14 cellular contexts compared by ENCODE assay signal in genomic region chr6:1595271-1596087, GRCh38. TPM values are rescaled to one million over a fixed set of nuclear protein-coding genes. Genes with fewer than 3 reads are reported as not detected.
DNase-seq lines count a peak whose midpoint lies in the region; ATAC-seq and TF ChIP-seq lines count a peak whose summit lies in the region.
"Had no signal": no experiment of that assay in that cellular context is flagged by ENCODE, and none has a peak within 500 bp of the region (broad histone marks: within the 10 kb centered on the region; RNA-seq: fewer than 3 reads in every experiment).

No MANE protein-coding gene starts in this region.

- no peaks in the 10 kb centered on the region for H3K36me3 ChIP-seq in IMR-90 (ENCODE audit: control insufficient read depth, insufficient read depth, low read length)
- H3K36me3 ChIP-seq in osteoblast (ENCODE audit: insufficient read depth, low read length), result no peaks in the 10 kb centered on the region
- H3K36me3 ChIP-seq: colonic mucosa, lower lobe of right lung had no signal

- no peak overlapping the region for H3K18ac ChIP-seq in IMR-90 (ENCODE audit: low read depth, low read length)

- peak overlapping the region; percentile 94; the same call in 1 of the 3 replicates for H2BK15ac ChIP-seq in IMR-90 (ENCODE audit: low read depth, low read length)

- TF ChIP-seq CTCF in AG04450 (IDR thresholded peaks at IDR 0.05; ENCODE audit: low read depth, low read length) (no peak), IMR-90 (conservative IDR thresholded peaks at IDR 0.05; ENCODE audit: low read depth, low read length) (no peak), coronary artery (IDR thresholded peaks at IDR 0.05) (no peak), osteoblast (IDR thresholded peaks at IDR 0.05; ENCODE audit: extremely low read depth, low read depth, low read length) (no peak)

- intact Hi-C loops in IMR-90 (cut with micrococcal nuclease), result loop anchor here (1.0 to 5.0 kb wide), 6 partner anchors 601 to 1392 kb away; partner anchors contain the start of gene MYLK4

- H3K9me3 ChIP-seq in AG04450 (ENCODE audit: control insufficient read depth, insufficient read depth, low read length) (peaks cover 3% of the 10 kb centered on the region; the same call in 1 of the 2 replicates), IMR-90 (ENCODE audit: control insufficient read depth, insufficient read depth, low read length) (peaks cover 3% of the 10 kb centered on the region), osteoblast (ENCODE audit: low read depth, low read length) (peaks cover 2% of the 10 kb centered on the region)
- H3K9me3 ChIP-seq: colonic mucosa, lower lobe of right lung had no signal

- no peak for TF ChIP-seq RAD21 in IMR-90 (IDR thresholded peaks at IDR 0.05; ENCODE audit: low read length)

- H3K4me3 ChIP-seq in AG04450 (ENCODE audit: low read depth, low read length) (peak overlapping the region; percentile 58; the same call in 1 of the 2 replicates), IMR-90 (ENCODE audit: insufficient read depth, low read depth, low read length) (no peak overlapping the region), coronary artery (peak overlapping the region; percentile 73), osteoblast (ENCODE audit: insufficient read depth, low read length) (peak overlapping the region; percentile 64)
- H3K4me3 ChIP-seq: colonic mucosa, lower lobe of right lung had no signal

- H3K9ac ChIP-seq in IMR-90 (ENCODE audit: low read depth, low read length), result no peak overlapping the region

- no TSS peak for BruUV-seq in IMR-90 (replicated peaks; lab: Mats Ljungman, UMichigan)

- no peak overlapping the region for H2BK5ac ChIP-seq in IMR-90 (ENCODE audit: low read depth, low read length, poor library complexity, severe bottlenecking)

- no peak overlapping the region for H3K56ac ChIP-seq in IMR-90 (ENCODE audit: extremely low read depth, insufficient read depth, low read length)

- H3K79me2 ChIP-seq in osteoblast (ENCODE audit: insufficient read depth, low read length), result no peaks in the 10 kb centered on the region

- peaks cover 50% of the 10 kb centered on the region for H3K27me3 Mint-ChIP-seq in activated CD8-positive, alpha-beta T cell treated with anti-CD3 and anti-CD28 coated beads, Interleukin-2, amount 10 ng/mL, durations not matched to agents 7 days and 5 days (ENCODE audit: low read depth)
- H3K27me3 Mint-ChIP-seq in activated T-cell treated with anti-CD3 and anti-CD28 coated beads, Interleukin-2, amount 50 U/mL, for 24 hours, result peaks cover 71% of the 10 kb centered on the region

- H3K4me1 ChIP-seq in IMR-90 (ENCODE audit: control insufficient read depth, insufficient read depth, low read length), result peaks cover 11% of the 10 kb centered on the region
- H3K4me1 ChIP-seq in osteoblast (ENCODE audit: insufficient read depth, low read length), result peaks cover 6% of the 10 kb centered on the region
- H3K4me1 ChIP-seq: colonic mucosa, lower lobe of right lung had no signal

- ATAC-seq in IMR-90 (ENCODE audit: low read depth) (no peak), HG03196 (IDR thresholded peaks at IDR 0.05; ENCODE audit: unreplicated experiment) (no peak), HG02571 (IDR thresholded peaks at IDR 0.05; ENCODE audit: unreplicated experiment) (no peak)
- no peak for ATAC-seq in activated CD8-positive, alpha-beta T cell treated with anti-CD3 and anti-CD28 coated beads, Interleukin-2, amount 10 ng/mL, durations not matched to agents 7 days and 5 days

- 40% methylated on average over 1 of the region's 28 CpGs; no CpG with 5 or more reads in 1 of the 2 experiments for WGBS in IMR-90 (ENCODE audit: extremely low coverage in 2 of 2, insufficient read length in 1 of 2), 2 experiments

- H3K4me2 ChIP-seq in IMR-90 (ENCODE audit: low read depth, low read length) (peak overlapping the region; percentile 99), osteoblast (ENCODE audit: insufficient read depth, low read length) (peak overlapping the region; percentile 96)

- H3K27ac Mint-ChIP-seq in activated CD8-positive, alpha-beta T cell treated with anti-CD3 and anti-CD28 coated beads, Interleukin-2, amount 10 ng/mL, durations not matched to agents 7 days and 5 days, result no peak overlapping the region
- no peak overlapping the region for H3K27ac Mint-ChIP-seq in activated T-cell treated with anti-CD3 and anti-CD28 coated beads, Interleukin-2, amount 50 U/mL, for 24 hours
- H3K27ac Mint-ChIP-seq: activated CD4-positive, alpha-beta T cell treated with anti-CD3 and anti-CD28 coated beads, Interleukin-2, amount 10 ng/mL, durations not matched to agents 24 days and 14 days had no signal

- no peak overlapping the region for H3K4ac ChIP-seq in IMR-90 (ENCODE audit: low read depth, low read length)

- H3K27me3 ChIP-seq in AG04450 (ENCODE audit: control insufficient read depth, insufficient read depth, low read length) (peaks cover 33% of the 10 kb centered on the region), IMR-90 (ENCODE audit: control insufficient read depth, insufficient read depth, low read length) (peaks cover 26% of the 10 kb centered on the region), osteoblast (ENCODE audit: insufficient read depth, low read length) (peaks cover 38% of the 10 kb centered on the region)

- POLR2A ChIA-PET in AG04450 (lab: Yijun Ruan, JAX) (no interaction called here), IMR-90 (lab: Charles Lee; ENCODE audit: unreplicated experiment) (no interaction called here)
- POLR2A ChIA-PET in activated CD8-positive, alpha-beta T cell treated with anti-CD3 and anti-CD28 coated beads, Interleukin-2, amount 10 ng/mL, durations not matched to agents 7 days and 5 days (lab: Charles Lee), result no interaction called here

- no peak overlapping the region for H2BK120ac ChIP-seq in IMR-90 (ENCODE audit: low read depth, low read length)

- DNase-seq in AG04450 (ENCODE audit: low read depth, low spot score) (no peak), IMR-90 (no peak), coronary artery (ENCODE audit: low spot score) (no peak), osteoblast (ENCODE audit: insufficient read length, low spot score, missing footprints) (peak; percentile 47)
- no peak for DNase-seq in activated CD8-positive, alpha-beta T cell treated with anti-CD3 and anti-CD28 coated beads, Interleukin-2, amount 10 ng/mL, durations not matched to agents 7 days and 5 days
- DNase-seq in activated T-cell treated with anti-CD3 and anti-CD28 coated beads, Interleukin-2, amount 50 U/mL, for 24 hours, result no peak
- DNase-seq: NCI-H524 treated with DMSO at 0.1 percent for 48 hours had no signal

- no peak overlapping the region for H3K23ac ChIP-seq in IMR-90 (ENCODE audit: low read depth, low read length)

- H2AK9ac ChIP-seq in IMR-90 (replicated peaks; ENCODE audit: low read depth, low read length, poor library complexity), result no peak overlapping the region

- H3K79me1 ChIP-seq in IMR-90 (ENCODE audit: low read depth in 1 of 2, low read length in 2 of 2), result no peaks in the 10 kb centered on the region

- no peak overlapping the region for H4K91ac ChIP-seq in IMR-90 (ENCODE audit: insufficient read depth, low read depth, low read length)

- in situ Hi-C loops in IMR-90 (cut with MboI; ENCODE audit: low sequenced_read_pairs), result loop anchor here (10.0 kb wide), 2 partner anchors 509 to 1159 kb away; partner anchors contain the start of gene MYLK4

- no peaks in the 10 kb centered on the region for H3K9me3 Mint-ChIP-seq in activated CD8-positive, alpha-beta T cell treated with anti-CD3 and anti-CD28 coated beads, Interleukin-2, amount 10 ng/mL, durations not matched to agents 7 days and 5 days (ENCODE audit: insufficient read depth)
- H3K9me3 Mint-ChIP-seq in activated T-cell treated with anti-CD3 and anti-CD28 coated beads, Interleukin-2, amount 50 U/mL, for 24 hours, result no peaks in the 10 kb centered on the region
- H3K9me3 Mint-ChIP-seq: activated CD4-positive, alpha-beta T cell treated with anti-CD3 and anti-CD28 coated beads, Interleukin-2, amount 10 ng/mL, durations not matched to agents 24 days and 14 days; neural crest cell had no signal

- CTCF ChIA-PET in AG04450 (lab: Charles Lee), result interaction anchor here (0.5 to 7.0 kb wide), 30 partner anchors 10 to 1468 kb away, joined by 3 to 72 read pairs (median 5); partner anchors contain the start of gene MYLK4
- CTCF ChIA-PET in IMR-90 (lab: Yijun Ruan, JAX), result interaction anchor here (0.5 to 1.7 kb wide), 7 partner anchors 759 to 1394 kb away, joined by 3 to 7 read pairs (median 4); no protein-coding TSS in a partner anchor
- CTCF ChIA-PET in activated CD8-positive, alpha-beta T cell treated with anti-CD3 and anti-CD28 coated beads, Interleukin-2, amount 10 ng/mL, durations not matched to agents 7 days and 5 days (lab: Charles Lee), result interaction anchor here (0.7 to 3.6 kb wide), 22 partner anchors 12 to 1166 kb away, joined by 3 to 25 read pairs (median 4); partner anchors contain the start of gene MYLK4

- no peaks in the 10 kb centered on the region for H3K9me1 ChIP-seq in IMR-90 (ENCODE audit: insufficient read depth, low read length)

- H3K4me1 Mint-ChIP-seq in activated CD8-positive, alpha-beta T cell treated with anti-CD3 and anti-CD28 coated beads, Interleukin-2, amount 10 ng/mL, durations not matched to agents 7 days and 5 days (ENCODE audit: low read depth), result peaks cover 3% of the 10 kb centered on the region
- peaks cover 5% of the 10 kb centered on the region for H3K4me1 Mint-ChIP-seq in activated T-cell treated with anti-CD3 and anti-CD28 coated beads, Interleukin-2, amount 50 U/mL, for 24 hours (ENCODE audit: low read depth)

- H2BK20ac ChIP-seq in IMR-90 (ENCODE audit: low read depth, low read length), result no peak overlapping the region

- H4K20me1 ChIP-seq in IMR-90 (ENCODE audit: insufficient read depth, low read length), result no peaks in the 10 kb centered on the region
- no peaks in the 10 kb centered on the region for H4K20me1 ChIP-seq in osteoblast (ENCODE audit: insufficient read depth, low read length)

- H3K27ac ChIP-seq in AG04450 (ENCODE audit: low read depth, low read length) (no peak overlapping the region), IMR-90 (ENCODE audit: insufficient read depth, low read length) (no peak overlapping the region), coronary artery (no peak overlapping the region), osteoblast (ENCODE audit: low read depth, low read length) (no peak overlapping the region)
- H3K27ac ChIP-seq: colonic mucosa, lower lobe of right lung had no signal

- dilution Hi-C loops in IMR-90 (cut with HindIII; ENCODE audit: low sequenced_read_pairs, unreplicated experiment), result no loop called here

- no peaks in the 10 kb centered on the region for H3K36me3 Mint-ChIP-seq in activated CD8-positive, alpha-beta T cell treated with anti-CD3 and anti-CD28 coated beads, Interleukin-2, amount 10 ng/mL, durations not matched to agents 7 days and 5 days (ENCODE audit: low read depth)
- H3K36me3 Mint-ChIP-seq in activated T-cell treated with anti-CD3 and anti-CD28 coated beads, Interleukin-2, amount 50 U/mL, for 24 hours (ENCODE audit: low read depth), result no peaks in the 10 kb centered on the region

- TF ChIP-seq POLR2A in IMR-90 (IDR thresholded peaks at IDR 0.05; ENCODE audit: low read depth, low read length), result 0 out of 2 replicates have a peak, but pooled peaks have one; percentile 7

- no peak overlapping the region for H3K4me3 Mint-ChIP-seq in activated CD8-positive, alpha-beta T cell treated with anti-CD3 and anti-CD28 coated beads, Interleukin-2, amount 10 ng/mL, durations not matched to agents 7 days and 5 days
- H3K4me3 Mint-ChIP-seq in activated T-cell treated with anti-CD3 and anti-CD28 coated beads, Interleukin-2, amount 50 U/mL, for 24 hours, result no peak overlapping the region
- H3K4me3 Mint-ChIP-seq: activated CD4-positive, alpha-beta T cell treated with anti-CD3 and anti-CD28 coated beads, Interleukin-2, amount 10 ng/mL, durations not matched to agents 24 days and 14 days; neural crest cell had no signal

- H4K5ac ChIP-seq in IMR-90 (ENCODE audit: low read depth, low read length), result no peak overlapping the region

- no peak overlapping the region for H2AK5ac ChIP-seq in IMR-90 (ENCODE audit: low read depth, low read length)

- peak overlapping the region; percentile 80 for H2AFZ ChIP-seq in IMR-90 (replicated peaks; ENCODE audit: low read length, poor library complexity)
- peak overlapping the region; percentile 92 for H2AFZ ChIP-seq in osteoblast (ENCODE audit: low read length)

- H4K8ac ChIP-seq in IMR-90 (ENCODE audit: low read depth in 2 of 2, low read length in 2 of 2), result no peak overlapping the region

- H3K14ac ChIP-seq in IMR-90 (replicated peaks; ENCODE audit: low read depth, low read length), result no peak overlapping the region

RNA-seq across cellular contexts. Expression of gene FOXC1, which starts 14.2 kb away (rescaled TPM):
- polyA plus RNA-seq in AG04450 (2011; rRNA removed) (3.0 and 3.7 TPM in 2 replicates), IMR-90 (2012; rRNA removed) (4.0 and 4.7 TPM in 2 replicates)
- 2.5 and 2.8 TPM in 2 replicates for polyA minus RNA-seq in AG04450 (2011; rRNA and poly(A)+ RNA removed)
- total RNA-seq in IMR-90 (2012; rRNA removed) (1.3 and 1.9 TPM in 2 replicates), osteoblast (39.4 and 41.0 TPM in 2 replicates)
- 3.4 and 6.3 TPM in 2 replicates for polyA plus RNA-seq in IMR-90 (2012; cell fraction: cytosol; rRNA removed)
- 6.5 and 7.2 TPM in 2 replicates for polyA plus RNA-seq in IMR-90 (2012; cell fraction: nucleus; rRNA removed; ENCODE audit: low replicate concordance)
- not detected for total RNA-seq in activated CD8-positive, alpha-beta T cell treated with anti-CD3 and anti-CD28 coated beads, Interleukin-2, amount 10 ng/mL, durations not matched to agents 7 days and 5 days
- total RNA-seq: T-helper 2 cell treated with Interferon-gamma antibody and Interleukin-4, amounts not matched to agents 100 ng/mL and 5 ng/mL, for 36 hours had no signal

Comparison
In these comparisons a context has a peak if more than half of its experiments do, and no peak if none do; other contexts are left out.
1. RNA of gene FOXC1, which starts 14.2 kb away (total RNA-seq): 39.4 to 41.0 TPM in osteoblast; 1.3 to 1.9 TPM in IMR-90 and not detected in activated CD8-positive, alpha-beta T cell treated with anti-CD3 and anti-CD28 coated beads, Interleukin-2, amount 10 ng/mL, durations not matched to agents 7 days and 5 days; every median in the first group is over 10 times any median in the second.